ENCODE assay signal across 8 cellular contexts in the genomic region with DNA sequence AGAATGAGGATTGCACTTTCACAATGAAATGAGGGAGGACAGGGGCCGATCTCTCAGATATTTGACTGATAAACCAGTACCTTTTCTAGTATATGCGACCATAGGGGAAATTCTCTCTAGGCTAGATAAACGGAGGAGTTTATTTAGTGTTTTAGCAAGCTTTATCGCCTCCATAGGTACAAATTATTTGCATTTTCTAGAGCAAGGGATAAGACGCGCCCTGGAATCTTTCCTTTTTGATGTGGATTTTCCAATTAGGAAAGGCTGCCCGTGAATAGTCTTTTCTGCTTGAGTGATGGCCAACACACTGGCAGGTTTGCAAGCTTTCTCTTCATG. TPM values are rescaled to one million over a fixed set of nuclear protein-coding genes. Genes with fewer than 3 reads are reported as not detected.
DNase-seq lines count a peak whose midpoint lies in the region; ATAC-seq, FAIRE-seq and TF ChIP-seq lines count a peak whose summit lies in the region.

No MANE protein-coding gene starts in this region.

- peak overlapping the region; percentile 68 for H3K27ac ChIP-seq in DND-41 (ENCODE audit: low read length)

- H3K9me3 Mint-ChIP-seq in progenitor cell of endocrine pancreas (ENCODE audit: low read depth) = no peaks in the 10 kb centered on the region

- no peaks in the 10 kb centered on the region for H3K36me3 ChIP-seq in DND-41 (ENCODE audit: insufficient read depth, low read length)

- no peaks in the 10 kb centered on the region for H4K20me1 ChIP-seq in DND-41 (ENCODE audit: insufficient read depth, low read length)

- no peak for FAIRE-seq in GM19239 (lab: Jason Lieb, UNC)

- peaks cover 6% of the 10 kb centered on the region for H3K36me3 Mint-ChIP-seq in progenitor cell of endocrine pancreas (ENCODE audit: insufficient read depth)

- no peak for ATAC-seq in DND-41 (ENCODE audit: insufficient read depth, low read depth)
- ATAC-seq in HG03097 (IDR thresholded peaks at IDR 0.05; ENCODE audit: low FRiP score, unreplicated experiment) = no peak

- H3K4me3 ChIP-seq in DND-41 (ENCODE audit: low read depth in 1 of 2, low read length in 2 of 2) = peak overlapping the region; percentile 7 to 69; a peak in 3 of 4 replicates
- peak overlapping the region; percentile 91 for H3K4me3 ChIP-seq in epithelial cell of esophagus (ENCODE audit: low read length)

- peaks cover 19% of the 10 kb centered on the region for H3K4me1 ChIP-seq in DND-41 (ENCODE audit: insufficient read depth, low read length)

- in situ Hi-C loops in GM13977 (cut with MboI; ENCODE audit: low pct_unique_long_range_greater_than_20kb, low sequenced_read_pairs, unreplicated experiment) = no loop called here

- no peaks in the 10 kb centered on the region for H3K27me3 ChIP-seq in DND-41 (ENCODE audit: insufficient read depth, low read length, poor library complexity)

- TF ChIP-seq CTCF in DND-41 (IDR thresholded peaks at IDR 0.05; ENCODE audit: borderline replicate concordance, extremely low read depth, low read length, poor library complexity, severe bottlenecking) (no peak), epithelial cell of esophagus (IDR thresholded peaks at IDR 0.05; ENCODE audit: insufficient read depth, low read depth, low read length, missing control alignments) (no peak), progenitor cell of endocrine pancreas (IDR thresholded peaks at IDR 0.05; ENCODE audit: unreplicated experiment) (no peak), GM13977 (IDR thresholded peaks at IDR 0.05; ENCODE audit: extremely low read depth, insufficient read depth, missing control alignments) (no peak)

- no peaks in the 10 kb centered on the region for H3K27me3 Mint-ChIP-seq in progenitor cell of endocrine pancreas

- peak overlapping the region; percentile 68 for H3K9ac ChIP-seq in DND-41 (ENCODE audit: low read depth, low read length)

- H2AFZ ChIP-seq in DND-41 (ENCODE audit: low read depth, low read length) = peak overlapping the region; percentile 91

- DNase-seq in DND-41 (no peak), OCI-M1 (lab: John Stamatoyannopoulos, UW) (peak; percentile 56), epithelial cell of esophagus (ENCODE audit: low read depth) (no peak), progenitor cell of endocrine pancreas (ENCODE audit: low spot score, unreplicated experiment) (no peak), GM19239 (ENCODE audit: insufficient read length, low spot score) (no peak), GM13977 (ENCODE audit: low spot score) (no peak)
- no peak for DNase-seq in stimulated activated CD4-positive, alpha-beta T cell treated with anti-CD3 and anti-CD28 coated beads, Interleukin-15, amount 100 ng/mL, for 24 hours

- peaks cover 7% of the 10 kb centered on the region for H3K4me1 Mint-ChIP-seq in progenitor cell of endocrine pancreas (ENCODE audit: low read depth)

- peak overlapping the region; percentile 95 for H3K27ac Mint-ChIP-seq in progenitor cell of endocrine pancreas

- no peaks in the 10 kb centered on the region for H3K79me2 ChIP-seq in DND-41 (ENCODE audit: insufficient read depth, low read length)

- H3K4me2 ChIP-seq in DND-41 (ENCODE audit: insufficient read depth, low read length) = peak overlapping the region; percentile 79

- peak overlapping the region; percentile 92 for H3K4me3 Mint-ChIP-seq in progenitor cell of endocrine pancreas (ENCODE audit: low read depth)

- no peaks in the 10 kb centered on the region for H3K9me3 ChIP-seq in DND-41 (ENCODE audit: insufficient read depth, low read length, severe bottlenecking)

RNA-seq across cellular contexts. Expression of gene GDPD1, which starts 0.4 kb away (rescaled TPM):
- 19.5 TPM in 2 replicates for total RNA-seq in progenitor cell of endocrine pancreas

RNA-seq across cellular contexts. Expression of gene SMG8, which starts 10.1 kb away (rescaled TPM):
- total RNA-seq in progenitor cell of endocrine pancreas = 16.8 and 17.6 TPM in 2 replicates
